In the genomic region with DNA sequence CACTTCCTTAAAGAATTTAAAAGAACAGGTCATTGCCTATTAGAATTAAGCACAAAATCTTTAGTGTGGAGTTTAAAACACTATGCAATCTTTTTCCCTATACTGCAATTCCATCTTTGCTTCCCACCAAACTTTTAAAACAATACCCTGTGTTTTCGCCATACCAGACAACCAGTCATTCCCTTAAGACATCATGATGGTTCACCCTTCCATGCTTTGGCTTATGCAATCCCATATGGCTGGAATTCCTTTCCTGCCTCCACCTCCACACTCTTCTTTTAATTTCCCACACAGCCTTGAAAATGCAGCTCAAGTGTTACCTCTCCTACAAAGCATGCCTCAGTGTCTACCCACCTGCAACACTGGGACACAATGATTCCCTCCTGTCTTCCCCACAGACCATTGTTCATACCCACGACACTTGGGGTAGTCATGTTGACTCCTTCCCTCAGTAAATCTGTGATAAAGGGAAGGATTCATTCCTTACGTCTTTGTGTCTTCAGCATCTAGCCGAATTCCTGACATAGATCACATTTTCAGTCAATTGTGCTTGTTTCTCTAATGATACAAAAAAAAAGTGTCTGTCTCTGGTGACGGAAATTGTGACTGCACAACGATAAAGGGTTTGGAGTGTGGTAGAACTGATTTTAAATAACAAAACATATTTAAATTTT, we compare ENCODE assay signal across 21 cellular contexts.
"Had no signal": no experiment of that assay in that cellular context is flagged by ENCODE, and none has a peak within 500 bp of the region (broad histone marks: within the 10 kb centered on the region; RNA-seq: fewer than 3 reads in every experiment).

No MANE protein-coding gene starts in this region.

- H3K27me3 ChIP-seq: body of pancreas, cardiac muscle cell, hepatocyte, left lung, thyroid gland had no signal

- DNase-seq: activated CD8-positive, alpha-beta memory T cell treated with anti-CD3 and anti-CD28 coated beads for 24 hours; activated CD8-positive, alpha-beta memory T cell treated with anti-CD3 and anti-CD28 coated beads, Interleukin-2, amount 50 U/mL, for 4 hours; activated T-cell treated with anti-CD3 and anti-CD28 coated beads, Interleukin-2, amount 50 U/mL, for 24 hours; amniotic stem cell; body of pancreas; cortex of kidney; glutamatergic neuron; kidney glomerular epithelial cell; left lung; naive thymus-derived CD4-positive, alpha-beta T cell; stimulated activated CD4-positive, alpha-beta T cell treated with anti-CD3 and anti-CD28 coated beads, Interleukin-4, amount 100 ng/mL, for 4 hours; stimulated activated naive CD8-positive, alpha-beta T cell treated with anti-CD3 and anti-CD28 coated beads, Interleukin-15, Interleukin-2, amounts not matched to agents 100 U/mL and 50 U/mL, for 24 hours; T-cell; thyroid gland; WERI-Rb-1 had no signal

- ATAC-seq: activated T-helper 17 cell treated with anti-CD3 and anti-CD28 coated beads, Interleukin-2, amount 50 U/mL, for 72 hours; body of pancreas; left lung; naive thymus-derived CD4-positive, alpha-beta T cell; stimulated activated naive CD8-positive, alpha-beta T cell treated with anti-CD3 and anti-CD28 coated beads, Interleukin-15, Interleukin-2, amounts not matched to agents 100 U/mL and 50 U/mL, for 24 hours; T-cell had no signal

- H3K4me3 ChIP-seq: body of pancreas, cardiac muscle cell, hepatocyte, left lung, lung, prostate gland, thyroid gland had no signal

- H3K4me2 ChIP-seq: hepatocyte had no signal

- H3K27ac ChIP-seq: body of pancreas, cardiac muscle cell, hepatocyte, prostate gland, thyroid gland, WERI-Rb-1 had no signal

- H2AFZ ChIP-seq: hepatocyte had no signal

- H3K4me1 ChIP-seq: body of pancreas, prostate gland, thyroid gland had no signal

- FAIRE-seq: frontal cortex had no signal

- H3K9me3 ChIP-seq: body of pancreas, left lung, prostate gland, thyroid gland had no signal

- H3K36me3 ChIP-seq: cardiac muscle cell, left lung, prostate gland, thyroid gland, WERI-Rb-1 had no signal

- H3K79me2 ChIP-seq: hepatocyte had no signal
